Comparison of ENCODE assay signal across 1 cellular context in the genomic region with DNA sequence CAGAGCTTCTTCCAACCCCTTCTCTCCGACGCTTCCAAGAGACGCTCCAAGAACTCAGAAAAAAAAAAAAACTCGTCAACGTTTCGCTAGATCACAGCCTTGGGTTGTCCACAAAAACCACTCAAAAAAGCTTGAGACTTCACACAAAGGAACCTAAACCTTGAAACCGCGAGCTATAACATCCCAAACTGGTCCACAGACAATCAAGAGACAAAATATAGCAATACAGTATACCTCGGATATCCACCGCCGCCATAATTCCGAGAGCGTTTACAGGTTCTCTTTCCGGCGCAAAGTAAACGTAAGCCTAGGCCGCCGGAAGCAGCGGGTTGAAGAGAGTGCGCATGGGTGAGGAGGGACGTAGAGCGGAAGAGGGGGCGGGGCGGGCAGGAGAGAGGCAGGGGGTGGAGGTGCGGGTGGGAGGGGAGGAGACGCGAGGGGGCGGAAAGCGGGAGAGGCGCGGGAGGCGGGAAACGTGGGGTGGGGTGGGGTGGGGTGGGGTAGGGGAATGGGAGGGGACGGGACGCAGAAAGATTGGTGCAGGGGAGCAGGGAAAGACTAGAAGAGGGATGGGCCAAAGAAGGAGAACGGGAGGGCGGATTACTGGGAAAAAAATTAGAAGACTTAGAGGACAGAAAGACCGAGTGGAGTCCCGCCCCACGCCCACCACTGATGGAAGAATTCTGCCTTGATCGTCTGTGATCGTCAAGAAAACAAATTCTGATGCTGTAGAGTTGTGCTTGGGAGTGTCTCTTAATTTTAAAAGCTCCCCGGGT.
TF ChIP-seq lines count a peak whose summit lies in the region.

A gene with protein sequence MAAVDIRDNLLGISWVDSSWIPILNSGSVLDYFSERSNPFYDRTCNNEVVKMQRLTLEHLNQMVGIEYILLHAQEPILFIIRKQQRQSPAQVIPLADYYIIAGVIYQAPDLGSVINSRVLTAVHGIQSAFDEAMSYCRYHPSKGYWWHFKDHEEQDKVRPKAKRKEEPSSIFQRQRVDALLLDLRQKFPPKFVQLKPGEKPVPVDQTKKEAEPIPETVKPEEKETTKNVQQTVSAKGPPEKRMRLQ (minus strand): TSS at position 274 of the 776 bp plus-strand sequence. CDS start 18 bp downstream, at position 256.

TF ChIP-seq in HEK293, 187 proteins besides CTCF, POLR2A, EP300 and RAD21 (continued from another document):
- TF ChIP-seq ZNF660 (tag by site-specific recombination; IDR thresholded peaks at IDR 0.05) = no peak
- peak; percentile 59 for TF ChIP-seq ZNF398 (tag by site-specific recombination; IDR thresholded peaks at IDR 0.05)
- TF ChIP-seq ZNF549 (tag by site-specific recombination; IDR thresholded peaks at IDR 0.05) = no peak
- TF ChIP-seq ZNF610 (tag by site-specific recombination; IDR thresholded peaks at IDR 0.05; ENCODE audit: borderline replicate concordance) = no peak
- TF ChIP-seq ZNF792 (tag by site-specific recombination; IDR thresholded peaks at IDR 0.05) = no peak
- no peak for TF ChIP-seq ZNF184 (tag by site-specific recombination; IDR thresholded peaks at IDR 0.05)
- TF ChIP-seq ZNF654 (tag by site-specific recombination; IDR thresholded peaks at IDR 0.05; ENCODE audit: low read depth) = no peak
- TF ChIP-seq ZNF433 (tag by site-specific recombination; IDR thresholded peaks at IDR 0.05; ENCODE audit: low read depth) = no peak
- no peak for TF ChIP-seq ZNF48 (tag by site-specific recombination; IDR thresholded peaks at IDR 0.05)
- no peak for TF ChIP-seq ZNF24 (tag by site-specific recombination; IDR thresholded peaks at IDR 0.05)
- TF ChIP-seq SCRT1 (tag by site-specific recombination; IDR thresholded peaks at IDR 0.05; ENCODE audit: borderline replicate concordance) = peak; percentile 65; the same call in 1 of the 2 replicates
- TF ChIP-seq, protein P1, sequence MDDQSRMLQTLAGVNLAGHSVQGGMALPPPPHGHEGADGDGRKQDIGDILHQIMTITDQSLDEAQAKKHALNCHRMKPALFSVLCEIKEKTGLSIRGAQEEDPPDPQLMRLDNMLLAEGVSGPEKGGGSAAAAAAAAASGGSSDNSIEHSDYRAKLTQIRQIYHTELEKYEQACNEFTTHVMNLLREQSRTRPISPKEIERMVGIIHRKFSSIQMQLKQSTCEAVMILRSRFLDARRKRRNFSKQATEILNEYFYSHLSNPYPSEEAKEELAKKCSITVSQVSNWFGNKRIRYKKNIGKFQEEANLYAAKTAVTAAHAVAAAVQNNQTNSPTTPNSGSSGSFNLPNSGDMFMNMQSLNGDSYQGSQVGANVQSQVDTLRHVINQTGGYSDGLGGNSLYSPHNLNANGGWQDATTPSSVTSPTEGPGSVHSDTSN (CRISPR knock-in tag; IDR thresholded peaks at IDR 0.05) = no peak
- no peak for TF ChIP-seq ATF2 (tag by site-specific recombination; IDR thresholded peaks at IDR 0.05; ENCODE audit: low read depth)
- no peak for TF ChIP-seq ZSCAN5A (tag by site-specific recombination; IDR thresholded peaks at IDR 0.05)
- TF ChIP-seq ZNF510 (tag by site-specific recombination; IDR thresholded peaks at IDR 0.05; ENCODE audit: insufficient replicate concordance) = no peak
- no peak for TF ChIP-seq ZNF621 (tag by site-specific recombination; IDR thresholded peaks at IDR 0.05)
